Comparison of ENCODE assay signal across 10 cellular contexts in the genomic region with DNA sequence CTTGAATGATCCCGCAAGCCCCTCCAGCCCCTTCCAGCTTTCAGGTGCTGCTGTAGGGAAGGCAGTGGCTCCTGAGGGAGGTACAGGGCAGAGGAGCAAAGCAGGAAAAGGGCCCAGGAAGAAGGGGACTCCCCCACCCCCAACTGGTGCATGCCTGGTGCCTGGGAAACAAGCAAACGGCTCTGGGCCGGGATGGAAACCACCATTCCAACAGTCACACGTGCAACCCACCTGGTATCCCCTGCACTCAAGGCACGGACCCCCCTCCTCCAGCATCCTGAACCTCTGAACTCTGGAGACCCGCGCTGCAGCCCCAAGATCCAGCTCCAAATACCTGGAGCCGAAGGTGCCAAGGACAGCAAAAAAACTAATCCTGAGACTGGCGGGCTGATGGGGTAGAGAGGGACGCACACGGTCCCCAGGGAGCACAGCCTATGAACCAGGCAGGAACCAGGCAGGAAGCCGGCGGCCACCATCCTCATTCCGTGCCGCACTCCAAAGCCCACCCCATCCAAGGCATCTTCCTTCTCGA. TPM values are rescaled to one million over a fixed set of nuclear protein-coding genes. Genes with fewer than 3 reads are reported as not detected.
DNase-seq lines count a peak whose midpoint lies in the region; ATAC-seq and TF ChIP-seq lines count a peak whose summit lies in the region.
"Had no signal": no experiment of that assay in that cellular context is flagged by ENCODE, and none has a peak within 500 bp of the region (broad histone marks: within the 10 kb centered on the region; RNA-seq: fewer than 3 reads in every experiment).

No MANE protein-coding gene starts in this region.

- H3K4me1 ChIP-seq in HEK293 (ENCODE audit: control insufficient read depth, insufficient read depth, low read length), result no peaks in the 10 kb centered on the region

- H3K4me3 Mint-ChIP-seq in WTC11 (peak overlapping the region; percentile 75), glutamatergic neuron (ENCODE audit: unreplicated experiment) (peak overlapping the region; percentile 77)

- H3K36me3 Mint-ChIP-seq in WTC11, result no peaks in the 10 kb centered on the region
- no peaks in the 10 kb centered on the region for H3K36me3 Mint-ChIP-seq in glutamatergic neuron (ENCODE audit: unreplicated experiment)

- POLR2A ChIA-PET in HEK293 (lab: Yijun Ruan, JAX), result interaction anchor here (0.9 to 2.2 kb wide), 3 partner anchors 9 to 28 kb away, joined by 3 to 7 read pairs (median 3); no protein-coding TSS in a partner anchor
- POLR2A ChIA-PET in WTC11 (lab: Charles Lee), result interaction anchor here (0.6 to 1.3 kb wide), 2 partner anchors 13 to 19 kb away, joined by 3 to 6 read pairs; no protein-coding TSS in a partner anchor

- H3K27me3 Mint-ChIP-seq in WTC11 (ENCODE audit: low read depth), result peaks cover 84% of the 10 kb centered on the region
- peaks cover 18% of the 10 kb centered on the region for H3K27me3 Mint-ChIP-seq in glutamatergic neuron (ENCODE audit: unreplicated experiment)

- TF ChIP-seq CTCF in HEK293 (tag by site-specific recombination; IDR thresholded peaks at IDR 0.05), result no peak
- no peak for TF ChIP-seq CTCF in WTC11 (IDR thresholded peaks at IDR 0.05)
- TF ChIP-seq CTCF in glutamatergic neuron (IDR thresholded peaks at IDR 0.05; ENCODE audit: partially characterized antibody, unreplicated experiment), result no peak

- intact Hi-C loops in posterior vena cava (cut with DNase I), result no loop called here

- no peak overlapping the region for H3K27ac ChIP-seq in HEK293 (ENCODE audit: extremely low read depth, low read depth, low read length)

- H3K9me3 ChIP-seq in HEK293 (ENCODE audit: control insufficient read depth, insufficient read depth, low read depth, low read length), result no peaks in the 10 kb centered on the region

- H3K4me1 Mint-ChIP-seq in WTC11 (peaks cover 68% of the 10 kb centered on the region), glutamatergic neuron (ENCODE audit: low read depth, unreplicated experiment) (peaks cover 23% of the 10 kb centered on the region)

- DNase-seq in WTC11 (ENCODE audit: low spot score) (no peak), glutamatergic neuron (no peak), skeletal muscle cell (ENCODE audit: low read depth) (no peak), germinal center (ENCODE audit: low spot score) (no peak), posterior vena cava (ENCODE audit: low spot score) (no peak), NCI-H226 (no peak)
- DNase-seq in activated CD8-positive, alpha-beta memory T cell treated with anti-CD3 and anti-CD28 coated beads, Interleukin-2, amount 50 U/mL, for 48 hours, result no peak
- DNase-seq: stimulated activated CD4-positive, alpha-beta T cell treated with anti-CD3 and anti-CD28 coated beads, Interleukin-1b, Interleukin-23, amount 100 ng/mL, for 48 hours had no signal

- no peak overlapping the region for H3K27ac Mint-ChIP-seq in WTC11
- H3K27ac Mint-ChIP-seq in glutamatergic neuron (ENCODE audit: unreplicated experiment), result no peak overlapping the region

- ATAC-seq in WTC11, result peak; percentile 8

- H3K4me3 ChIP-seq in HEK293 (ENCODE audit: low read depth, low read length), result peak overlapping the region; percentile 47
- H3K4me3 ChIP-seq in skeletal muscle cell (ENCODE audit: low read depth, low read length), result peak overlapping the region; percentile 54

- H3K9me3 Mint-ChIP-seq in WTC11, result no peaks in the 10 kb centered on the region
- H3K9me3 Mint-ChIP-seq in glutamatergic neuron (ENCODE audit: unreplicated experiment), result peaks cover 2% of the 10 kb centered on the region

- H3K36me3 ChIP-seq in HEK293 (ENCODE audit: control insufficient read depth in 2 of 2, insufficient read depth in 1 of 2, low read length in 2 of 2), result no peaks in the 10 kb centered on the region

- CTCF ChIA-PET in HEK293 (lab: Yijun Ruan, JAX) (interaction anchor here (0.6 to 1.9 kb wide), 5 partner anchors 8 to 778 kb away, joined by 3 to 18 read pairs (median 4); no protein-coding TSS in a partner anchor), WTC11 (lab: Charles Lee) (interaction anchor here (0.6 to 2.4 kb wide), 5 partner anchors 19 to 221 kb away, joined by 3 to 53 read pairs (median 7); no protein-coding TSS in a partner anchor)

TF ChIP-seq in HEK293, 187 proteins besides CTCF, POLR2A, EP300 and RAD21:
- TF ChIP-seq ZNF514 (tag by site-specific recombination; IDR thresholded peaks at IDR 0.05) (no peak), ZNF184 (tag by site-specific recombination; IDR thresholded peaks at IDR 0.05) (no peak), ZNF394 (tag by site-specific recombination; IDR thresholded peaks at IDR 0.05; ENCODE audit: borderline replicate concordance) (no peak), ZNF335 (tag by site-specific recombination; conservative IDR thresholded peaks at IDR 0.05) (0 out of 2 replicates have a peak, but pooled peaks have one; percentile 10), ZNF501 (tag by site-specific recombination; IDR thresholded peaks at IDR 0.05) (no peak)
TF ChIP-seq in HEK293: peak in this region for 1.

TF ChIP-seq in WTC11, 78 proteins besides CTCF, POLR2A, EP300 and RAD21:
- TF ChIP-seq, protein P1, sequence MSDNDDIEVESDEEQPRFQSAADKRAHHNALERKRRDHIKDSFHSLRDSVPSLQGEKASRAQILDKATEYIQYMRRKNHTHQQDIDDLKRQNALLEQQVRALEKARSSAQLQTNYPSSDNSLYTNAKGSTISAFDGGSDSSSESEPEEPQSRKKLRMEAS (CRISPR knock-in tag; IDR thresholded peaks at IDR 0.05), result 0 out of 2 replicates have a peak, but pooled peaks have one; percentile 19
- TF ChIP-seq ZNF121 (CRISPR knock-in tag; IDR thresholded peaks at IDR 0.05) (no peak), PRRX2 (CRISPR knock-in tag; IDR thresholded peaks at IDR 0.05) (no peak)

RNA-seq across cellular contexts. Expression of gene SCN4B, which starts 0.5 kb away (rescaled TPM):
- total RNA-seq in WTC11 (2021), result 3.5 to 4.5 TPM (median 4.4 TPM) in 3 replicates
- total RNA-seq in glutamatergic neuron (ENCODE audit: unreplicated experiment), result 2.9 TPM
- 1 to 10 TPM; 3.5 to 9.8 TPM for total RNA-seq in posterior vena cava

RNA-seq across cellular contexts. Expression of gene SCN2B, which starts 24.4 kb away (rescaled TPM):
- total RNA-seq in WTC11 (2021) (0.16 to 0.37 TPM (median 0.20 TPM) in 3 replicates), glutamatergic neuron (ENCODE audit: unreplicated experiment) (0.39 TPM), posterior vena cava (1 to 10 TPM in 1 of 2 donors, under 1 TPM in 1; 0.14 to 1.4 TPM)
- total RNA-seq: activated CD8-positive, alpha-beta memory T cell treated with anti-CD3 and anti-CD28 coated beads for 36 hours had no signal
